8 cellular contexts compared by ENCODE assay signal in the genomic region with DNA sequence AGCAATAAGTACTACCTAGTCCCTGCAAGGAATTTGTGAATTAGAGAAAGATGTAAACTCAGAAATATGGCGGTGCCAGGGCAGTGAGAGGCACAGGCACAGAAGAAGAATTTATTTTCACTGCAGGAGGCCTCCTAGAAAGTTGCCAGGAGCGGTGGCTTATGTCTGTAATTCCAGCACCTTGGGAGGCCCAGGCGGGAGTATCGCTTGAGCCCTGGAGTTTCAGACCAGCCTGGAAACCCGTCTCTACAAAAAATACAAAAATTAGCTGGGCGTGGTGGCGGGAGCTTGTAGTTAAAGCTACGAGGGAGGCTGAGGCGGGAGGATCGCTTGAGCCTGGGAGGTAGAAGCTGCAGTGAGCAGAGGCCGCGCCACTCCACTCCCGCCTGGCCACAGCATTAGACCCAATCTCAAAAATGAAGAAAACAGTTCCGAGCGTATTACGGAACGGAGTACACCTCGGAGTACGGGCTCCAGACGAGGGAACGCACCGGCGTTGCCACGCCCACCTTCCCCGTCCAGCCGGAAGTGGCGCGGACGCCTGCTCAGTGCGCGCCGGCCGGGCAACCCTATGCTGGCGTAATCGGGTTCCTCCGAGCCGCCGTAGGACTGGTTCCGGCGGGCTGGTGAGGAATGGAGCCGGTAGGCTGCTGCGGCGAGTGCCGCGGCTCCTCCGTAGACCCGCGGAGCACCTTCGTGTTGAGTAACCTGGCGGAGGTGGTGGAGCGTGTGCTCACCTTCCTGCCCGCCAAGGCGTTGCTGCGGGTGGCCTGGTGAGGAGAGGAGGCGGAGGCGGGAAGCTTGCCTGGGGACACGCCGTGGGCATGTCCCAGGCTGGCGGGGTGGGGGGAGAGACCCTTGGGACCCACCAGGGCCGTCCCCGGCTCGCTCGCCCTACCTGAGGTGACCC. TPM values are rescaled to one million over a fixed set of nuclear protein-coding genes. Genes with fewer than 3 reads are reported as not detected.
DNase-seq lines count a peak whose midpoint lies in the region; ATAC-seq, FAIRE-seq and TF ChIP-seq lines count a peak whose summit lies in the region.

A gene (plus strand): TSS at position 548 of the 910 bp plus-strand sequence. CDS start 86 bp downstream, at position 634.

- TF ChIP-seq POLR2A in GM12892 (IDR thresholded peaks at IDR 0.05; ENCODE audit: low read depth, low read length) (peak; percentile 94), adrenal gland (IDR thresholded peaks at IDR 0.05) (peak in 1 of 2 donors; percentile 80), heart left ventricle (IDR thresholded peaks at IDR 0.05) (peak in 1 of 2 donors; percentile 68)

- H3K27me3 ChIP-seq in adrenal gland (no peaks in the 10 kb centered on the region), heart left ventricle (no peaks in the 10 kb centered on the region)

- ATAC-seq in HG02759 (IDR thresholded peaks at IDR 0.05; ENCODE audit: unreplicated experiment) (peak; percentile 94), heart left ventricle (peak; percentile 98 to 100 (median 99))

- 2 to 11% (median 5%) methylated on average over 13 to 63 of the region's 63 CpGs for WGBS in adrenal gland, 4 donors
- WGBS in heart left ventricle, 4 donors, result 2 to 6% (median 4%) methylated on average over 43 to 63 of the region's 63 CpGs

- H3K4me1 Mint-ChIP-seq in type B pancreatic cell (ENCODE audit: unreplicated experiment), result peaks cover 15% of the 10 kb centered on the region

- peak within 1 kb of the TSS in 4 of 5 donors; percentile 64 to 88 (median 82) for H3K27ac ChIP-seq in adrenal gland
- H3K27ac ChIP-seq in heart left ventricle, result peak within 1 kb of the TSS in 11 of 12 donors; percentile 60 to 91 (median 81)

- DNase-seq in GM12892 (ENCODE audit: insufficient read length) (peak; percentile 64), NCI-H128 (lab: John Stamatoyannopoulos, UW; ENCODE audit: unreplicated experiment) (peak; percentile 77), T-helper 1 cell (peak; percentile 74 to 94 (median 81)), adrenal gland (peak; percentile 91 to 96 (median 93)), heart left ventricle (peak; percentile 91 to 94 (median 93)), posterior cingulate gyrus (peak; percentile 84 to 99 (median 90)), type B pancreatic cell (ENCODE audit: extremely low spot score, unreplicated experiment) (peak; percentile 94)

- H3K9me3 ChIP-seq in adrenal gland (replicated peaks in 1 of 3) (no peaks in the 10 kb centered on the region), heart left ventricle (no peaks in the 10 kb centered on the region)

- H3K9me3 Mint-ChIP-seq in type B pancreatic cell, result no peaks in the 10 kb centered on the region

- peaks cover 0 to 25% of the 10 kb centered on the region in 2 donors for H3K4me1 ChIP-seq in adrenal gland (replicated peaks in 1 of 2)
- H3K4me1 ChIP-seq in heart left ventricle, result peaks cover 0 to 39% (median 17%) of the 10 kb centered on the region in 12 donors

- peak within 1 kb of the TSS; percentile 100 for H3K4me3 Mint-ChIP-seq in type B pancreatic cell

- intact Hi-C loops in adrenal gland (cut with DNase I) (no loop called here), heart left ventricle (cut with DNase I) (loop anchor here in 8 of 10 donors (2.0 to 10.0 kb wide), 6 partner anchors 56 to 169 kb away; a partner anchor contains a TSS), posterior cingulate gyrus (cut with DNase I) (loop anchor here (5.0 kb wide), 1 partner anchor 61 kb away; a partner anchor contains a TSS)

- peak; percentile 98 for FAIRE-seq in GM12892 (lab: Jason Lieb, UNC)

- peak within 1 kb of the TSS; percentile 37 to 85 (median 70) for H3K4me3 ChIP-seq in adrenal gland
- H3K4me3 ChIP-seq in heart left ventricle, result peak within 1 kb of the TSS; percentile 65 to 97 (median 86)

- H3K36me3 ChIP-seq in adrenal gland (replicated peaks in 1 of 2) (no peaks in the 10 kb centered on the region), heart left ventricle (peaks cover 0 to 46% (median 14%) of the 10 kb centered on the region in 9 donors)

- peaks cover 12% of the 10 kb centered on the region for H3K36me3 Mint-ChIP-seq in type B pancreatic cell

- TF ChIP-seq CTCF in adrenal gland (IDR thresholded peaks at IDR 0.05), result no peak
- TF ChIP-seq CTCF in heart left ventricle (IDR thresholded peaks at IDR 0.05), result peak in 1 of 12 donors; percentile 15
- no peak for TF ChIP-seq CTCF in type B pancreatic cell (conservative IDR thresholded peaks at IDR 0.05)

- no peaks in the 10 kb centered on the region for H3K27me3 Mint-ChIP-seq in type B pancreatic cell

- H3K27ac Mint-ChIP-seq in type B pancreatic cell, result peak within 1 kb of the TSS; percentile 98

RNA-seq across cellular contexts. Expression of the gene that starts here (rescaled TPM):
- polyA plus RNA-seq in GM12892 (2012; ENCODE audit: missing spikeins), result 37.4 TPM
- 10 to 100 TPM; 16.6 to 40.8 (median 26.4) TPM for total RNA-seq in adrenal gland
- polyA plus RNA-seq in adrenal gland, result 10 to 100 TPM in 1 of 3 donors, 1 to 10 TPM in 2; 5.1 to 28.7 (median 5.4) TPM
- total RNA-seq in heart left ventricle, result 10 to 100 TPM in 8 of 9 donors, 1 to 10 TPM in 1; 6.8 to 24.9 (median 19.7) TPM
- 10 to 100 TPM in 1 of 2 donors, 1 to 10 TPM in 1; 6.1 to 20.2 TPM for polyA plus RNA-seq in heart left ventricle
- 47.1 and 49.9 TPM in 2 replicates for total RNA-seq in type B pancreatic cell (ENCODE audit: low replicate concordance)

Comparison
In these comparisons a context has a peak if more than half of its experiments do, and no peak if none do; other contexts are left out.
1. Peak in every context shown above with its lines: DNase-seq, ATAC-seq, H3K4me3 ChIP-seq and H3K27ac ChIP-seq.
2. intact Hi-C loops: an anchor here in heart left ventricle (2.0 to 10.0 kb wide) and posterior cingulate gyrus (5.0 kb wide); none called in adrenal gland.